Comparison of ENCODE assay signal across 16 cellular contexts in genomic region chr3:120682095-120682681, GRCh38. TPM values are rescaled to one million over a fixed set of nuclear protein-coding genes. Genes with fewer than 3 reads are reported as not detected.
DNase-seq lines count a peak whose midpoint lies in the region; ATAC-seq, FAIRE-seq and TF ChIP-seq lines count a peak whose summit lies in the region.
"Had no signal": no experiment of that assay in that cellular context is flagged by ENCODE, and none has a peak within 500 bp of the region (broad histone marks: within the 10 kb centered on the region; RNA-seq: fewer than 3 reads in every experiment).

Gene HGD (minus strand): TSS chr3:120682239. CDS start chr3:120682111, 128 bp downstream.

- H3K27ac ChIP-seq in CD8-positive, alpha-beta T cell (ENCODE audit: low read depth, low read length) = no peak within 1 kb of the TSS
- H3K27ac ChIP-seq in foreskin keratinocyte = no peak within 1 kb of the TSS
- H3K27ac ChIP-seq: esophagus squamous epithelium, vagina had no signal

- no peaks in the 10 kb centered on the region for H3K36me3 ChIP-seq in CD8-positive, alpha-beta T cell (ENCODE audit: insufficient read depth, low read length)
- H3K36me3 ChIP-seq: esophagus squamous epithelium, HAP-1, vagina had no signal

- ATAC-seq in CD8-positive, alpha-beta T cell = no peak
- peak; percentile 54 for ATAC-seq in foreskin keratinocyte
- ATAC-seq in GM18873 (IDR thresholded peaks at IDR 0.05; ENCODE audit: low FRiP score, unreplicated experiment) = no peak
- ATAC-seq: activated CD8-positive, alpha-beta T cell treated with anti-CD3 and anti-CD28 coated beads for 36 hours; naive thymus-derived CD4-positive, alpha-beta T cell; T-helper 17 cell had no signal

- no peaks in the 10 kb centered on the region for H3K27me3 Mint-ChIP-seq in CD8-positive, alpha-beta T cell (ENCODE audit: low read depth)
- peaks cover 3% of the 10 kb centered on the region for H3K27me3 Mint-ChIP-seq in nephron (ENCODE audit: low read depth)
- H3K27me3 Mint-ChIP-seq: activated CD8-positive, alpha-beta T cell treated with anti-CD3 and anti-CD28 coated beads for 36 hours; T-helper 17 cell had no signal

- peaks cover 5% of the 10 kb centered on the region for H3K9me3 Mint-ChIP-seq in CD8-positive, alpha-beta T cell
- H3K9me3 Mint-ChIP-seq in nephron = peaks cover 4% of the 10 kb centered on the region
- H3K9me3 Mint-ChIP-seq: central memory CD8-positive, alpha-beta T cell had no signal

- no peak for FAIRE-seq in D721Med (lab: Jason Lieb, UNC)

- DNase-seq in CD8-positive, alpha-beta T cell = no peak
- peak; percentile 15 to 61 for DNase-seq in NOMO-1 (lab: John Stamatoyannopoulos, UW; ENCODE audit: unreplicated experiment in 2 of 2)
- peak in 1 of 2 donors; percentile 4 for DNase-seq in foreskin keratinocyte
- DNase-seq in NK-92 treated with Interleukin-12 subunit alpha and Interleukin-12 subunit beta, amount 100 ng/mL, for 24 hours (lab: John Stamatoyannopoulos, UW) = no peak
- DNase-seq in D721Med (ENCODE audit: insufficient read length, low spot score) = no peak
- no peak for DNase-seq in posterior vena cava (ENCODE audit: low spot score)
- DNase-seq: activated CD8-positive, alpha-beta T cell treated with anti-CD3 and anti-CD28 coated beads for 36 hours; esophagus squamous epithelium; naive thymus-derived CD4-positive, alpha-beta T cell; NCI-H2081 treated with DMSO at 0.1 percent for 48 hours; T-helper 17 cell had no signal

- peaks cover 5% of the 10 kb centered on the region for H3K4me1 Mint-ChIP-seq in CD8-positive, alpha-beta T cell (ENCODE audit: low read depth)
- peaks cover 32% of the 10 kb centered on the region for H3K4me1 Mint-ChIP-seq in nephron

- H3K4me3 Mint-ChIP-seq in CD8-positive, alpha-beta T cell = no peak within 1 kb of the TSS
- peak within 1 kb of the TSS; percentile 57 to 83 (median 75) for H3K4me3 Mint-ChIP-seq in nephron
- H3K4me3 Mint-ChIP-seq: activated CD8-positive, alpha-beta T cell treated with anti-CD3 and anti-CD28 coated beads for 36 hours; central memory CD8-positive, alpha-beta T cell; naive thymus-derived CD4-positive, alpha-beta T cell; T-helper 17 cell had no signal

- H3K4me1 ChIP-seq in CD8-positive, alpha-beta T cell (ENCODE audit: insufficient read depth, low read length) = no peaks in the 10 kb centered on the region
- peaks cover 9% of the 10 kb centered on the region for H3K4me1 ChIP-seq in foreskin keratinocyte

- intact Hi-C loops in CD8-positive, alpha-beta T cell (cut with DNase I, micrococcal nuclease) = no loop called here
- intact Hi-C loops in posterior vena cava (cut with DNase I) = no loop called here

- no peak for TF ChIP-seq CTCF in CD8-positive, alpha-beta T cell (IDR thresholded peaks at IDR 0.05)
- TF ChIP-seq CTCF in foreskin keratinocyte (conservative IDR thresholded peaks at IDR 0.05) (no peak), nephron (IDR thresholded peaks at IDR 0.05; ENCODE audit: unreplicated experiment in 3 of 3) (no peak), D721Med (IDR thresholded peaks at IDR 0.05; ENCODE audit: insufficient read depth, missing control alignments) (no peak)

- H3K4me3 ChIP-seq in CD8-positive, alpha-beta T cell (ENCODE audit: low read depth, low read length) = no peak within 1 kb of the TSS
- H3K4me3 ChIP-seq: esophagus squamous epithelium, HAP-1, vagina had no signal

- H3K27me3 ChIP-seq in CD8-positive, alpha-beta T cell (ENCODE audit: insufficient read depth, low read length) = no peaks in the 10 kb centered on the region
- no peaks in the 10 kb centered on the region for H3K27me3 ChIP-seq in foreskin keratinocyte
- H3K27me3 ChIP-seq: vagina had no signal

- CTCF ChIA-PET in CD8-positive, alpha-beta T cell (lab: Charles Lee) = interaction anchor here (1.2 kb wide), 1 partner anchor 111 kb away, joined by 3 read pairs; no protein-coding TSS in a partner anchor

- peaks cover 12% of the 10 kb centered on the region for H3K36me3 Mint-ChIP-seq in CD8-positive, alpha-beta T cell
- H3K36me3 Mint-ChIP-seq in nephron (ENCODE audit: low read depth) = no peaks in the 10 kb centered on the region

- no peaks in the 10 kb centered on the region for H3K9me3 ChIP-seq in CD8-positive, alpha-beta T cell (ENCODE audit: low read length)
- H3K9me3 ChIP-seq: esophagus squamous epithelium, HAP-1, vagina had no signal

- POLR2A ChIA-PET in CD8-positive, alpha-beta T cell (lab: Charles Lee) = no interaction called here

- peak within 1 kb of the TSS; percentile 1 for H3K27ac Mint-ChIP-seq in CD8-positive, alpha-beta T cell
- H3K27ac Mint-ChIP-seq in nephron = peak within 1 kb of the TSS; percentile 93 to 99 (median 99)
- H3K27ac Mint-ChIP-seq: activated CD8-positive, alpha-beta T cell treated with anti-CD3 and anti-CD28 coated beads for 36 hours; T-helper 17 cell had no signal

RNA-seq across cellular contexts. Expression of gene HGD, which starts in this region (rescaled TPM):
- total RNA-seq in CD8-positive, alpha-beta T cell = 1 to 10 TPM; 3.1 to 3.2 TPM
- total RNA-seq in foreskin keratinocyte (not detected in 2 replicates), posterior vena cava (under 1 TPM; 0.48 to 0.83 TPM)
- polyA plus RNA-seq in foreskin keratinocyte = not detected in 2 replicates
- total RNA-seq: vagina had no signal
- polyA plus RNA-seq: naive thymus-derived CD4-positive, alpha-beta T cell had no signal

Comparison
In these comparisons a context has a peak if more than half of its experiments do, and no peak if none do; other contexts are left out.
1. Peak in ATAC-seq in foreskin keratinocyte; RNA of the gene not detected or under 1 TPM.
2. DNase-seq: peak in NOMO-1 (2 of 2); none in CD8-positive, alpha-beta T cell (0 of 7), NK-92 treated with Interleukin-12 subunit alpha and Interleukin-12 subunit beta, amount 100 ng/mL, for 24 hours (single experiment), D721Med (single experiment) and posterior vena cava (single experiment).